ENCODE assay signal across 17 cellular contexts in genomic region chr20:61730631-61731362, GRCh38.
A peak's percentile ranks its signal among the peaks of the same experiment; 100 is the strongest.
DNase-seq lines count a peak whose midpoint lies in the region; ATAC-seq and TF ChIP-seq lines count a peak whose summit lies in the region.
"Had no signal": no experiment of that assay in that cellular context is flagged by ENCODE, and none has a peak within 500 bp of the region (broad histone marks: within the 10 kb centered on the region; RNA-seq: fewer than 3 reads in every experiment).

No MANE protein-coding gene starts in this region.

- H3K4me3 ChIP-seq in heart right ventricle (no peak overlapping the region), neuronal stem cell (ENCODE audit: low read length in 2 of 2) (no peak overlapping the region), aorta (ENCODE audit: low read length in 2 of 2) (no peak overlapping the region), uterus (no peak overlapping the region), thyroid gland (replicated peaks in 1 of 3) (no peak overlapping the region)
- H3K4me3 ChIP-seq: BLaER1 had no signal

- H2AK5ac ChIP-seq in neuronal stem cell (ENCODE audit: low read depth, low read length), result peak overlapping the region; percentile 51

- no peak overlapping the region for H3K4ac ChIP-seq in neuronal stem cell (ENCODE audit: low read length)

- no peak overlapping the region for H2BK15ac ChIP-seq in neuronal stem cell (ENCODE audit: low read length)

- ATAC-seq in Right ventricle myocardium inferior (no peak), heart right ventricle (no peak), aorta (ENCODE audit: low FRiP score) (no peak), HG02588 (IDR thresholded peaks at IDR 0.05; ENCODE audit: unreplicated experiment) (no peak)

- peak overlapping the region; percentile 19 for H3K23ac ChIP-seq in neuronal stem cell (ENCODE audit: low read depth, low read length, poor library complexity)

- H3K36me3 ChIP-seq in heart right ventricle, result no peaks in the 10 kb centered on the region
- peaks cover 0 to 4% of the 10 kb centered on the region in 2 donors for H3K36me3 ChIP-seq in neuronal stem cell (replicated peaks in 1 of 2; ENCODE audit: control insufficient read depth in 2 of 2, insufficient read depth in 2 of 2, low read length in 2 of 2)
- no peaks in the 10 kb centered on the region for H3K36me3 ChIP-seq in aorta (ENCODE audit: control insufficient read depth in 1 of 2, insufficient read depth in 2 of 2, low read length in 1 of 2)
- no peaks in the 10 kb centered on the region for H3K36me3 ChIP-seq in uterus
- no peaks in the 10 kb centered on the region for H3K36me3 ChIP-seq in thyroid gland
- H3K36me3 ChIP-seq: BLaER1 had no signal

- TF ChIP-seq POLR2A in uterus (IDR thresholded peaks at IDR 0.05) (no peak), thyroid gland (IDR thresholded peaks at IDR 0.05) (no peak)

- TF ChIP-seq CTCF in heart right ventricle (IDR thresholded peaks at IDR 0.05), result no peak
- no peak for TF ChIP-seq CTCF in uterus (IDR thresholded peaks at IDR 0.05)
- no peak for TF ChIP-seq CTCF in thyroid gland (IDR thresholded peaks at IDR 0.05)

- no peaks in the 10 kb centered on the region for H3K79me1 ChIP-seq in neuronal stem cell (ENCODE audit: low read depth, low read length)

- no peak overlapping the region for H3K9ac ChIP-seq in neuronal stem cell (ENCODE audit: low read depth, low read length, poor library complexity)
- H3K9ac ChIP-seq: BLaER1 had no signal

- no peak overlapping the region for H4K8ac ChIP-seq in neuronal stem cell (ENCODE audit: low read depth, low read length)

- H3K27me3 ChIP-seq in heart right ventricle (peaks cover 0 to 40% (median 17%) of the 10 kb centered on the region in 7 donors), neuronal stem cell (ENCODE audit: control insufficient read depth in 3 of 3, insufficient read depth in 3 of 3, low read depth in 1 of 3, low read length in 3 of 3) (no peaks in the 10 kb centered on the region), aorta (ENCODE audit: control insufficient read depth in 1 of 2, insufficient read depth in 2 of 2, low read length in 1 of 2) (no peaks in the 10 kb centered on the region), uterus (no peaks in the 10 kb centered on the region), thyroid gland (no peaks in the 10 kb centered on the region)
- H3K27me3 ChIP-seq: BLaER1 had no signal

- no peak overlapping the region for H2AFZ ChIP-seq in neuronal stem cell (ENCODE audit: low read length)

- H3K4me1 ChIP-seq in heart right ventricle (no peaks in the 10 kb centered on the region), neuronal stem cell (ENCODE audit: control insufficient read depth in 2 of 2, insufficient read depth in 1 of 2, low read depth in 1 of 2, low read length in 2 of 2) (peaks cover 20 to 27% of the 10 kb centered on the region in 2 donors), aorta (ENCODE audit: control insufficient read depth in 1 of 2, insufficient read depth in 2 of 2, low read length in 2 of 2) (no peaks in the 10 kb centered on the region), uterus (no peaks in the 10 kb centered on the region), thyroid gland (no peaks in the 10 kb centered on the region)

- H2BK12ac ChIP-seq in neuronal stem cell (ENCODE audit: low read length), result no peak overlapping the region

- H2BK120ac ChIP-seq in neuronal stem cell (ENCODE audit: low read depth, low read length), result no peak overlapping the region

- no peak overlapping the region for H3K27ac ChIP-seq in heart right ventricle
- no peak overlapping the region for H3K27ac ChIP-seq in neuronal stem cell (replicated peaks; ENCODE audit: low read length)
- H3K27ac ChIP-seq in aorta (ENCODE audit: low read depth in 1 of 2, low read length in 2 of 2), result no peak overlapping the region
- H3K27ac ChIP-seq in uterus, result no peak overlapping the region
- H3K27ac ChIP-seq in thyroid gland, result no peak overlapping the region
- H3K27ac ChIP-seq: 22Rv1, BLaER1, HL-60 had no signal

- H2BK5ac ChIP-seq in neuronal stem cell (ENCODE audit: low read length), result no peak overlapping the region

- H3K14ac ChIP-seq in neuronal stem cell (ENCODE audit: low read length), result peak overlapping the region; percentile 40

- intact Hi-C loops in Right ventricle myocardium inferior (cut with DNase I) (no loop called here), heart right ventricle (cut with DNase I) (no loop called here), aorta (cut with DNase I) (no loop called here), uterus (cut with DNase I; ENCODE audit: low total_unique reads) (no loop called here), thyroid gland (cut with DNase I) (no loop called here)

- DNase-seq in Right ventricle myocardium inferior (ENCODE audit: missing footprints), result peak; percentile 41
- no peak for DNase-seq in heart right ventricle
- peak; percentile 21 for DNase-seq in iPS-NIHi11 (ENCODE audit: low spot score)
- no peak for DNase-seq in neuronal stem cell (ENCODE audit: low spot score)
- DNase-seq in aorta, result peak; percentile 44 to 58
- no peak for DNase-seq in uterus
- no peak for DNase-seq in thyroid gland
- DNase-seq: AML-193; CD4-positive, CD25-positive, alpha-beta regulatory T cell; DMS53; GF-D8; HCEC 1CT; HFFc6 had no signal

- H3K18ac ChIP-seq in neuronal stem cell (ENCODE audit: low read length), result peak overlapping the region; percentile 74

- H3K4me2 ChIP-seq in neuronal stem cell (ENCODE audit: insufficient read depth, low read length, poor library complexity, severe bottlenecking), result no peak overlapping the region
- H3K4me2 ChIP-seq: BLaER1 had no signal

- WGBS in heart right ventricle, 2 donors, result 78 to 82% methylated on average over 21 of the region's 21 CpGs
- WGBS in neuronal stem cell (ENCODE audit: extremely low coverage in 2 of 2, insufficient read length in 2 of 2, insufficient replicate concordance in 1 of 2), 2 donors, result no CpG with 5 or more reads among the region's 21 CpGs
- 77 to 81% methylated on average over 19 to 21 of the region's 21 CpGs for WGBS in aorta, 2 donors
- 78 to 82% methylated on average over 9 to 15 of the region's 21 CpGs for WGBS in thyroid gland, 2 donors

- no peak overlapping the region for H4K91ac ChIP-seq in neuronal stem cell (ENCODE audit: low read depth, low read length, poor library complexity)

- H3K9me3 ChIP-seq in heart right ventricle (no peaks in the 10 kb centered on the region), neuronal stem cell (replicated peaks in 1 of 2; ENCODE audit: control insufficient read depth in 2 of 2, insufficient read depth in 1 of 2, low read depth in 1 of 2, low read length in 2 of 2) (peaks cover 0 to 6% of the 10 kb centered on the region in 2 donors), aorta (ENCODE audit: control insufficient read depth, low read length) (peaks cover 3% of the 10 kb centered on the region), uterus (no peaks in the 10 kb centered on the region), thyroid gland (no peaks in the 10 kb centered on the region)

Comparison
In these comparisons a context has a peak if more than half of its experiments do, and no peak if none do; other contexts are left out.
1. DNase-seq: peak in Right ventricle myocardium inferior (single experiment), iPS-NIHi11 (single experiment) and aorta (2 of 2); none in heart right ventricle (0 of 2), neuronal stem cell (single experiment), uterus (0 of 2) and thyroid gland (0 of 2).